In the genomic region with DNA sequence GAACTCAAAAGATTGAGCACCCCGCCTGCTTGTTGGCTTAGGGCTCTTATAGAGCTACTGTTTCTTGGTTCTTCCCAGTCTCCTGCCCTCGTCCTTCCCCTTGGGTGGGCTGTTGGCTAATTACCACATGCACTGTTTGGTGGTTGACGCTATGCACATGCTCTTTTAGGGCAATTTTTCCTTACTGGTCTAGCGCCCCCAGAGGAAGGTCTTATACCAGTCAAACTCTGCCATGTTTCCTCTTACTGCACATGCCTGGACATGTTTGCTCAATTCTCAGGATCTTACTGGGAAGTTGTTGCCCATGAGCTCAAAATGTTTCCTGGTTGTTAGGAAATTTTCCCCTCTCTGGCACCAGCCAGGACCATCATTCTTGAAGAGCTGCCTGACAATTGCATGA, we compare ENCODE assay signal across 11 cellular contexts.
DNase-seq lines count a peak whose midpoint lies in the region; ATAC-seq, FAIRE-seq and TF ChIP-seq lines count a peak whose summit lies in the region.
"Had no signal": no experiment of that assay in that cellular context is flagged by ENCODE, and none has a peak within 500 bp of the region (broad histone marks: within the 10 kb centered on the region; RNA-seq: fewer than 3 reads in every experiment).

No MANE protein-coding gene starts in this region.

- peak overlapping the region; percentile 16; the same call in 1 of the 2 replicates for H2AFZ ChIP-seq in H1 (ENCODE audit: low read length)
- H2AFZ ChIP-seq: parathyroid adenoma had no signal

- WGBS in H1 (ENCODE audit: extremely low coverage in 1 of 2, insufficient coverage in 1 of 2, insufficient read length in 1 of 2, insufficient replicate concordance in 2 of 2, low coverage in 1 of 2, low lambda C conversion rate in 2 of 2, missing lambda C conversion rate in 1 of 2), 2 experiments, result 84% methylated on average over 4 of the region's 4 CpGs; no CpG with 5 or more reads in 1 of the 2 experiments

- no peak for FAIRE-seq in H1 (lab: Jason Lieb, UNC)
- FAIRE-seq in RCC 7860 (lab: Jason Lieb, UNC), result no peak

- H3K23ac ChIP-seq in H1 (ENCODE audit: insufficient read length), result no peak overlapping the region

- TF ChIP-seq RAD21 in H1 (IDR thresholded peaks at IDR 0.05 in 1 of 2, conservative IDR thresholded peaks at IDR 0.05 in 1 of 2; ENCODE audit: low read depth in 2 of 2, low read length in 2 of 2), result 0 out of 4 replicates have a peak, but pooled peaks of 1 of the 2 experiments have one; percentile 14

- H2BK12ac ChIP-seq in H1 (ENCODE audit: low read depth, low read length), result no peak overlapping the region

- no peak overlapping the region for H3K4me3 ChIP-seq in AG04449 (ENCODE audit: low read depth, low read length)
- no peak overlapping the region for H3K4me3 ChIP-seq in H1 (ENCODE audit: extremely low read depth in 1 of 4, insufficient read depth in 2 of 4, low read depth in 3 of 4, low read length in 4 of 4)

- H3K27me3 Mint-ChIP-seq in activated T-cell treated with anti-CD3 and anti-CD28 coated beads, Interleukin-2, amount 50 U/mL, for 4 hours (ENCODE audit: low read depth), result no peaks in the 10 kb centered on the region

- H3K23me2 ChIP-seq in H1 (ENCODE audit: low read depth, low read length), result no peaks in the 10 kb centered on the region

- 0 out of 2 replicates have a peak overlapping the region, but pooled peaks have one; percentile 68 for H3K18ac ChIP-seq in H1 (ENCODE audit: extremely low read depth, low read length)

- CTCF ChIA-PET in AG04449 (lab: Yijun Ruan, JAX), result interaction anchor here (3.1 kb wide), 1 partner anchor 22 kb away, joined by 11 read pairs; no protein-coding TSS in a partner anchor
- CTCF ChIA-PET in H1 (lab: Charles Lee; ENCODE audit: partially characterized antibody), result interaction anchor here (0.5 to 3.3 kb wide), 13 partner anchors 8 to 292 kb away, joined by 3 to 20 read pairs (median 4); no protein-coding TSS in a partner anchor

- H3K4me2 ChIP-seq in H1 (ENCODE audit: insufficient read depth in 1 of 2, low read depth in 2 of 2, low read length in 2 of 2), result no peak overlapping the region

- ATAC-seq in activated T-cell treated with anti-CD3 and anti-CD28 coated beads, Interleukin-2, amount 50 U/mL, for 4 hours, result no peak
- ATAC-seq: activated T-helper 17 cell treated with anti-CD3 and anti-CD28 coated beads, Interleukin-2, amount 50 U/mL, for 72 hours had no signal

- H4K91ac ChIP-seq in H1 (replicated peaks; ENCODE audit: insufficient read length, low read length), result peak overlapping the region; percentile 37

- H3K9me3 Mint-ChIP-seq in activated T-cell treated with anti-CD3 and anti-CD28 coated beads, Interleukin-2, amount 50 U/mL, for 4 hours, result peaks cover 5% of the 10 kb centered on the region

- no peak for TF ChIP-seq EP300 in H1 (IDR thresholded peaks at IDR 0.05; ENCODE audit: borderline replicate concordance in 1 of 2, low read depth in 2 of 2, low read length in 2 of 2)

- H3K9me3 ChIP-seq in H1 (ENCODE audit: insufficient read depth in 2 of 2, low read depth in 1 of 2, low read length in 1 of 2), result peaks cover 9 to 12% of the 10 kb centered on the region in 2 experiments; a peak in 3 of 4 replicates

- no peaks in the 10 kb centered on the region for H3K4me1 Mint-ChIP-seq in activated T-cell treated with anti-CD3 and anti-CD28 coated beads, Interleukin-2, amount 50 U/mL, for 4 hours (ENCODE audit: low read depth)
- H3K4me1 Mint-ChIP-seq: activated T-helper 17 cell treated with anti-CD3 and anti-CD28 coated beads, Interleukin-2, amount 50 U/mL, for 72 hours had no signal

- TF ChIP-seq POLR2A in H1 (IDR thresholded peaks at IDR 0.05; ENCODE audit: control extremely low read depth in 1 of 2, low read depth in 2 of 2, low read length in 2 of 2), result no peak

- H2BK5ac ChIP-seq in H1 (ENCODE audit: low read depth, low read length), result peak overlapping the region; percentile 89; the same call in 1 of the 2 replicates

- no peaks in the 10 kb centered on the region for H3K36me3 Mint-ChIP-seq in activated T-cell treated with anti-CD3 and anti-CD28 coated beads, Interleukin-2, amount 50 U/mL, for 4 hours (ENCODE audit: insufficient read depth)

- no peak overlapping the region for H3K56ac ChIP-seq in H1 (replicated peaks; ENCODE audit: insufficient read length, low read depth, low read length)

- peaks cover 0 to 5% (median 2%) of the 10 kb centered on the region in 4 experiments; a peak in 2 of 8 replicates for H3K36me3 ChIP-seq in H1 (ENCODE audit: control insufficient read depth in 2 of 4, insufficient read depth in 4 of 4, low read length in 3 of 4)

- H4K8ac ChIP-seq in H1 (ENCODE audit: extremely low read depth, insufficient read depth, low read length), result no peak overlapping the region; the same call in 1 of the 2 replicates

- no peaks in the 10 kb centered on the region for H3K4me1 ChIP-seq in H1 (replicated peaks in 1 of 4; ENCODE audit: control insufficient read depth in 3 of 4, insufficient read depth in 4 of 4, low read length in 3 of 4)
- H3K4me1 ChIP-seq: parathyroid adenoma had no signal

- peak overlapping the region; percentile 35 for H2BK120ac ChIP-seq in H1 (replicated peaks; ENCODE audit: low read depth, low read length)

- H3K14ac ChIP-seq in H1 (ENCODE audit: insufficient read length), result no peak overlapping the region

- TF ChIP-seq CTCF in AG04449 (IDR thresholded peaks at IDR 0.05; ENCODE audit: insufficient read depth, low read length, missing control alignments), result peak; percentile 7
- TF ChIP-seq CTCF in GM12873 (IDR thresholded peaks at IDR 0.05; ENCODE audit: insufficient read depth, low read depth, low read length, missing control alignments), result peak; percentile 48
- peak in 2 of 3 experiments; percentile 18 to 66; a peak in 2 of 4 replicates for TF ChIP-seq CTCF in H1 (IDR thresholded peaks at IDR 0.05; ENCODE audit: control extremely low read depth in 1 of 3, insufficient read depth in 1 of 3, low read depth in 1 of 3, low read length in 3 of 3)

- H3K4me3 Mint-ChIP-seq in activated T-cell treated with anti-CD3 and anti-CD28 coated beads, Interleukin-2, amount 50 U/mL, for 4 hours, result no peak overlapping the region
- H3K4me3 Mint-ChIP-seq: activated T-helper 17 cell treated with anti-CD3 and anti-CD28 coated beads, Interleukin-2, amount 50 U/mL, for 72 hours had no signal

- H2BK15ac ChIP-seq in H1 (ENCODE audit: low read length), result no peak overlapping the region

- no peaks in the 10 kb centered on the region for H3K79me1 ChIP-seq in H1 (ENCODE audit: low read depth, low read length)

- no peak overlapping the region for H2AK5ac ChIP-seq in H1 (ENCODE audit: low read depth, low read length)

- no peaks in the 10 kb centered on the region for H3K27me3 ChIP-seq in H1 (replicated peaks in 1 of 4; ENCODE audit: control insufficient read depth in 3 of 4, extremely low read depth in 1 of 4, insufficient read depth in 3 of 4, low read length in 3 of 4)

- no peaks in the 10 kb centered on the region for H3K79me2 ChIP-seq in H1 (ENCODE audit: control insufficient read depth in 1 of 2, insufficient read depth in 2 of 2, low read length in 2 of 2)
- H3K79me2 ChIP-seq: parathyroid adenoma had no signal

- H4K20me1 ChIP-seq in H1 (replicated peaks in 1 of 2; ENCODE audit: control insufficient read depth in 1 of 2, insufficient read depth in 2 of 2, low read length in 2 of 2), result no peaks in the 10 kb centered on the region

- no peak for DNase-seq in AG04449 (ENCODE audit: low read depth, low spot score)
- peak; percentile 11 for DNase-seq in NCI-H460 (ENCODE audit: extremely low read depth, low read depth)
- DNase-seq in H1 (ENCODE audit: low read depth in 1 of 2, low spot score in 2 of 2), result peak in 1 of 2 experiments; percentile 48
- DNase-seq in activated T-cell treated with anti-CD3 and anti-CD28 coated beads, Interleukin-2, amount 50 U/mL, for 4 hours, result no peak
- DNase-seq in RCC 7860 (ENCODE audit: low spot score), result no peak
- no peak for DNase-seq in iPS-NIHi7 (ENCODE audit: extremely low spot score)
- no peak for DNase-seq in NCI-H1436 treated with DMSO at 0.1 percent for 48 hours (lab: John Stamatoyannopoulos, UW)
- DNase-seq: KG1 had no signal

- no peak overlapping the region for H3K9ac ChIP-seq in H1 (replicated peaks in 1 of 4; ENCODE audit: extremely low read depth in 1 of 4, low read depth in 3 of 4, low read length in 3 of 4)
- H3K9ac ChIP-seq: parathyroid adenoma had no signal

- POLR2A ChIA-PET in AG04449 (lab: Yijun Ruan, JAX) (no interaction called here), H1 (lab: Charles Lee; ENCODE audit: partially characterized antibody) (interaction anchor here (0.9 kb wide), 1 partner anchor 259 kb away, joined by 3 read pairs; the partner anchor contains the start of gene HNRNPK)

- no peak overlapping the region; the same call in 1 of the 2 replicates for H3K27ac ChIP-seq in H1 (ENCODE audit: low read depth, low read length)
- H3K27ac ChIP-seq: parathyroid adenoma had no signal

- no peak overlapping the region for H2BK20ac ChIP-seq in H1 (ENCODE audit: low read length)

- H4K5ac ChIP-seq in H1 (ENCODE audit: insufficient read length, low read depth, low read length), result no peak overlapping the region

- no peak overlapping the region for H3K4ac ChIP-seq in H1 (replicated peaks; ENCODE audit: insufficient read length, low read depth, low read length)

TF ChIP-seq in H1, 55 proteins besides CTCF, POLR2A, EP300 and RAD21:
- TF ChIP-seq TBP (IDR thresholded peaks at IDR 0.05; ENCODE audit: low read depth, low read length) (no peak), YY1 (IDR thresholded peaks at IDR 0.05; ENCODE audit: low read depth, low read length) (0 out of 2 replicates have a peak, but pooled peaks have one; percentile 59), JUN (IDR thresholded peaks at IDR 0.05; ENCODE audit: low read depth, low read length) (no peak), E2F6 (IDR thresholded peaks at IDR 0.05) (peak; percentile 85), BCL11A (IDR thresholded peaks at IDR 0.05; ENCODE audit: low read depth in 2 of 2, low read length in 2 of 2) (no peak)
- TF ChIP-seq, protein P1, sequence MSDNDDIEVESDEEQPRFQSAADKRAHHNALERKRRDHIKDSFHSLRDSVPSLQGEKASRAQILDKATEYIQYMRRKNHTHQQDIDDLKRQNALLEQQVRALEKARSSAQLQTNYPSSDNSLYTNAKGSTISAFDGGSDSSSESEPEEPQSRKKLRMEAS (IDR thresholded peaks at IDR 0.05), result peak; percentile 82
